Comparison of ENCODE assay signal across 13 cellular contexts in the genomic region with DNA sequence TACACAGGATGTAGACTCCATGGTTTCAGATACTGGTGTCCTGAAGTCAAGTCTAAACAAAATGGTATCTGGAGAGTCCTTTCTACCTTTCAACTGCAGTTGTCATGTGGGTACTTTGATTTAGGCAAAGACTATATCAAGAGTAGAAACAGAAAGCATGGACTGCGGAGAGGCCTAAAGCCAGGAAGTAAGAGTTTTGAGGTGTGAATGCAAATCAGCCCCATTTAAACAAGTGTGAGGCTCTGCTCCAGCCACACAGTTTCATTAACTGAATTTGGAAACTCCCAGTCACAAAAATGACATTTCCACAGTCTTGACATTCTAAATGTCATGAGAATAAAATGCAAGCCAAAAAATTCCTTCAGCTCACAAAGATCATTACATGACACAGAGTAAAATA.
DNase-seq lines count a peak whose midpoint lies in the region; ATAC-seq and TF ChIP-seq lines count a peak whose summit lies in the region.
"Had no signal": no experiment of that assay in that cellular context is flagged by ENCODE, and none has a peak within 500 bp of the region (broad histone marks: within the 10 kb centered on the region; RNA-seq: fewer than 3 reads in every experiment).

No MANE protein-coding gene starts in this region.

- no peaks in the 10 kb centered on the region for H3K9me3 Mint-ChIP-seq in activated naive CD4-positive, alpha-beta T cell treated with anti-CD3 and anti-CD28 coated beads, Interleukin-2, amount 10 ng/mL, durations not matched to agents 7 days and 5 days
- H3K9me3 Mint-ChIP-seq in MCF 10A (ENCODE audit: unreplicated experiment), result no peaks in the 10 kb centered on the region

- POLR2A ChIA-PET in MCF 10A (lab: Yijun Ruan, JAX), result no interaction called here

- ATAC-seq in HG02759 (IDR thresholded peaks at IDR 0.05; ENCODE audit: unreplicated experiment) (peak; percentile 100), HG03565 (IDR thresholded peaks at IDR 0.05; ENCODE audit: unreplicated experiment) (peak; percentile 100)
- ATAC-seq: gastroesophageal sphincter, mucosa of descending colon, Panc1 had no signal

- H3K27ac Mint-ChIP-seq in activated naive CD4-positive, alpha-beta T cell treated with anti-CD3 and anti-CD28 coated beads, Interleukin-2, amount 10 ng/mL, durations not matched to agents 7 days and 5 days, result peak overlapping the region; percentile 37
- no peak overlapping the region for H3K27ac Mint-ChIP-seq in MCF 10A (ENCODE audit: low read depth, unreplicated experiment)

- intact Hi-C loops in MCF 10A (cut with micrococcal nuclease), result no loop called here

- no peak overlapping the region for H3K4me3 Mint-ChIP-seq in activated naive CD4-positive, alpha-beta T cell treated with anti-CD3 and anti-CD28 coated beads, Interleukin-2, amount 10 ng/mL, durations not matched to agents 7 days and 5 days
- H3K4me3 Mint-ChIP-seq in MCF 10A (ENCODE audit: unreplicated experiment), result no peak overlapping the region

- no peaks in the 10 kb centered on the region for H3K27me3 Mint-ChIP-seq in activated naive CD4-positive, alpha-beta T cell treated with anti-CD3 and anti-CD28 coated beads, Interleukin-2, amount 10 ng/mL, durations not matched to agents 7 days and 5 days
- H3K27me3 Mint-ChIP-seq in MCF 10A (ENCODE audit: insufficient read depth, unreplicated experiment), result no peaks in the 10 kb centered on the region

- DNase-seq in activated naive CD4-positive, alpha-beta T cell treated with anti-CD3 and anti-CD28 coated beads, Interleukin-2, amount 10 ng/mL, durations not matched to agents 7 days and 5 days, result no peak
- no peak for DNase-seq in activated naive CD4-positive, alpha-beta T cell treated with Interleukin-2 at 50 U/mL for 16 hours
- DNase-seq in Ammon's horn (ENCODE audit: low spot score), result no peak
- DNase-seq in MCF 10A (ENCODE audit: unreplicated experiment), result no peak
- no peak for DNase-seq in SHP77 (lab: John Stamatoyannopoulos, UW)
- DNase-seq in stimulated activated CD4-positive, alpha-beta T cell treated with anti-CD3 and anti-CD28 coated beads, Interleukin-12 subunit alpha, Interleukin-12 subunit beta, amount 100 ng/mL, for 4 hours, result no peak
- DNase-seq: central memory CD4-positive, alpha-beta T cell; mucosa of descending colon; testis had no signal

- H3K36me3 Mint-ChIP-seq in activated naive CD4-positive, alpha-beta T cell treated with anti-CD3 and anti-CD28 coated beads, Interleukin-2, amount 10 ng/mL, durations not matched to agents 7 days and 5 days, result peaks cover 11% of the 10 kb centered on the region
- H3K36me3 Mint-ChIP-seq in MCF 10A (ENCODE audit: insufficient read depth, unreplicated experiment), result peaks cover 9% of the 10 kb centered on the region

- BruUV-seq in MCF 10A (replicated peaks; lab: Mats Ljungman, UMichigan), result no TSS peak

- H3K4me1 Mint-ChIP-seq in activated naive CD4-positive, alpha-beta T cell treated with anti-CD3 and anti-CD28 coated beads, Interleukin-2, amount 10 ng/mL, durations not matched to agents 7 days and 5 days, result peaks cover 9% of the 10 kb centered on the region
- H3K4me1 Mint-ChIP-seq in MCF 10A (ENCODE audit: insufficient read depth, unreplicated experiment), result no peaks in the 10 kb centered on the region

- CTCF ChIA-PET in activated naive CD4-positive, alpha-beta T cell treated with anti-CD3 and anti-CD28 coated beads, Interleukin-2, amount 10 ng/mL, durations not matched to agents 7 days and 5 days (lab: Charles Lee), result no interaction called here
- CTCF ChIA-PET in MCF 10A (lab: Yijun Ruan, JAX), result interaction anchor here (0.6 to 1.1 kb wide), 3 partner anchors 10 to 1017 kb away, joined by 3 to 4 read pairs (median 3); no protein-coding TSS in a partner anchor

- TF ChIP-seq CTCF in MCF 10A (IDR thresholded peaks at IDR 0.05; ENCODE audit: unreplicated experiment), result no peak
